ENCODE assay signal across 1 cellular context in genomic region chr2:171893824-171894611, GRCh38.
TF ChIP-seq lines count a peak whose summit lies in the region.

Gene SLC25A12 (minus strand): TSS chr2:171894244. CDS start chr2:171894214, 30 bp downstream.

TF ChIP-seq in K562, 482 proteins besides CTCF, POLR2A, EP300 and RAD21 (continued from another document and continues in another):
- TF ChIP-seq, protein P1, sequence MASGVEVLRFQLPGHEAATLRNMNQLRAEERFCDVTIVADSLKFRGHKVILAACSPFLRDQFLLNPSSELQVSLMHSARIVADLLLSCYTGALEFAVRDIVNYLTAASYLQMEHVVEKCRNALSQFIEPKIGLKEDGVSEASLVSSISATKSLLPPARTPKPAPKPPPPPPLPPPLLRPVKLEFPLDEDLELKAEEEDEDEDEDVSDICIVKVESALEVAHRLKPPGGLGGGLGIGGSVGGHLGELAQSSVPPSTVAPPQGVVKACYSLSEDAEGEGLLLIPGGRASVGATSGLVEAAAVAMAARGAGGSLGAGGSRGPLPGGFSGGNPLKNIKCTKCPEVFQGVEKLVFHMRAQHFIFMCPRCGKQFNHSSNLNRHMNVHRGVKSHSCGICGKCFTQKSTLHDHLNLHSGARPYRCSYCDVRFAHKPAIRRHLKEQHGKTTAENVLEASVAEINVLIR (CRISPR knock-in tag; IDR thresholded peaks at IDR 0.05) = no peak
- TF ChIP-seq, protein P2, sequence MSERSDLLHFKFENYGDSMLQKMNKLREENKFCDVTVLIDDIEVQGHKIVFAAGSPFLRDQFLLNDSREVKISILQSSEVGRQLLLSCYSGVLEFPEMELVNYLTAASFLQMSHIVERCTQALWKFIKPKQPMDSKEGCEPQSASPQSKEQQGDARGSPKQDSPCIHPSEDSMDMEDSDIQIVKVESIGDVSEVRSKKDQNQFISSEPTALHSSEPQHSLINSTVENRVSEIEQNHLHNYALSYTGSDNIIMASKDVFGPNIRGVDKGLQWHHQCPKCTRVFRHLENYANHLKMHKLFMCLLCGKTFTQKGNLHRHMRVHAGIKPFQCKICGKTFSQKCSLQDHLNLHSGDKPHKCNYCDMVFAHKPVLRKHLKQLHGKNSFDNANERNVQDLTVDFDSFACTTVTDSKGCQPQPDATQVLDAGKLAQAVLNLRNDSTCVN (CRISPR knock-in tag; IDR thresholded peaks at IDR 0.05) = 0 out of 2 replicates have a peak, but pooled peaks have one; percentile 83
- TF ChIP-seq RFX1 (IDR thresholded peaks at IDR 0.05) (no peak), SIN3B (IDR thresholded peaks at IDR 0.05; ENCODE audit: low read depth) (peak; percentile 38; the same call in 1 of the 2 replicates), NCOR1 (IDR thresholded peaks at IDR 0.05) (no peak), BRD4 (IDR thresholded peaks at IDR 0.05) (no peak), JUNB (CRISPR knock-in tag; conservative IDR thresholded peaks at IDR 0.05) (no peak), USF2 (CRISPR knock-in tag; IDR thresholded peaks at IDR 0.05) (no peak), PTRF (tag; IDR thresholded peaks at IDR 0.05) (no peak), SMAD4 (CRISPR knock-in tag; conservative IDR thresholded peaks at IDR 0.05) (peak; percentile 74), ZFX (CRISPR knock-in tag; IDR thresholded peaks at IDR 0.05) (peak; percentile 99), SNAPC5 (CRISPR knock-in tag; IDR thresholded peaks at IDR 0.05) (no peak), LEF1 (IDR thresholded peaks at IDR 0.05) (0 out of 2 replicates have a peak, but pooled peaks have one; percentile 13), HNRNPH1 (optimal IDR thresholded peaks at IDR 0.05; ENCODE audit: low read depth, low read length) (no peak), ZNF407 (IDR thresholded peaks at IDR 0.05; ENCODE audit: low read depth) (no peak), HIVEP1 (CRISPR knock-in tag; IDR thresholded peaks at IDR 0.05) (peak; percentile 24; the same call in 1 of the 2 replicates), NCOA6 (IDR thresholded peaks at IDR 0.05) (no peak), FOSL1 (tag; conservative IDR thresholded peaks at IDR 0.05) (no peak), ZNF318 (IDR thresholded peaks at IDR 0.05; ENCODE audit: borderline replicate concordance in 1 of 2, low read depth in 1 of 2) (no peak), HMGXB4 (CRISPR knock-in tag; IDR thresholded peaks at IDR 0.05) (no peak), MLLT1 (IDR thresholded peaks at IDR 0.05) (peak in 1 of 2 experiments; percentile 76; a peak in 1 of 4 replicates), PYGO2 (tag; IDR thresholded peaks at IDR 0.05) (no peak), CBX8 (IDR thresholded peaks at IDR 0.05; ENCODE audit: borderline replicate concordance, extremely low read depth, low read depth, low read length, poor library complexity, severe bottlenecking) (no peak), TBL1XR1 (IDR thresholded peaks at IDR 0.05; ENCODE audit: low read length in 2 of 2) (0 out of 4 replicates have a peak, but pooled peaks of 1 of the 2 experiments have one; percentile 49), EWSR1 (IDR thresholded peaks at IDR 0.05; ENCODE audit: borderline replicate concordance, low read depth, partially characterized antibody) (no peak), ZC3H8 (IDR thresholded peaks at IDR 0.05) (no peak)
